ENCODE assay signal across 8 cellular contexts in genomic region chr10:29658984-29659769, GRCh38. TPM values are rescaled to one million over a fixed set of nuclear protein-coding genes. Genes with fewer than 3 reads are reported as not detected.
DNase-seq lines count a peak whose midpoint lies in the region; ATAC-seq, FAIRE-seq and TF ChIP-seq lines count a peak whose summit lies in the region.

No MANE protein-coding gene starts in this region.

- H3K27ac ChIP-seq in upper lobe of right lung, result peak overlapping the region; percentile 73

- ATAC-seq in HG02571 (IDR thresholded peaks at IDR 0.05; ENCODE audit: unreplicated experiment), result peak; percentile 98
- peak; percentile 96 for ATAC-seq in upper lobe of right lung

- DNase-seq in GM12892 (ENCODE audit: insufficient read length) (peak; percentile 13), NB4 (ENCODE audit: low read depth) (peak; percentile 85), fibroblast of peridontal ligament (ENCODE audit: extremely low read depth) (peak; percentile 99), pons (ENCODE audit: low spot score) (peak; percentile 11), upper lobe of right lung (peak; percentile 76), ecto neural progenitor cell (ENCODE audit: low spot score) (no peak)
- DNase-seq in activated CD8-positive, alpha-beta memory T cell treated with anti-CD3 and anti-CD28 coated beads, Interleukin-2, amount 50 U/mL, for 48 hours, result peak; percentile 64

- peak; percentile 4 for TF ChIP-seq CTCF in NB4 (IDR thresholded peaks at IDR 0.05; ENCODE audit: low read depth, low read length)
- TF ChIP-seq CTCF in upper lobe of right lung (IDR thresholded peaks at IDR 0.05), result peak; percentile 49

- peaks cover 15% of the 10 kb centered on the region for H3K36me3 ChIP-seq in upper lobe of right lung

- H3K27me3 ChIP-seq in upper lobe of right lung, result no peaks in the 10 kb centered on the region

- intact Hi-C loops in upper lobe of right lung (cut with DNase I), result no loop called here

- peaks cover 32% of the 10 kb centered on the region for H3K4me1 ChIP-seq in upper lobe of right lung

- TF ChIP-seq POLR2A in GM12892 (IDR thresholded peaks at IDR 0.05; ENCODE audit: low read depth, low read length) (no peak), NB4 (IDR thresholded peaks at IDR 0.05; ENCODE audit: extremely low read depth, insufficient read length) (no peak)

- FAIRE-seq in GM12892 (lab: Jason Lieb, UNC), result peak; percentile 78

- no peaks in the 10 kb centered on the region for H3K9me3 ChIP-seq in upper lobe of right lung

- H3K4me3 ChIP-seq in NB4 (ENCODE audit: low read depth, low read length) (no peak overlapping the region), upper lobe of right lung (no peak overlapping the region)

RNA-seq across cellular contexts. Expression of gene SVIL, which starts 24.4 kb away (rescaled TPM):
- 0.13 TPM for polyA plus RNA-seq in GM12892 (2012; ENCODE audit: missing spikeins)
- 106 TPM for total RNA-seq in upper lobe of right lung
